ENCODE assay signal across 8 cellular contexts in genomic region chr19:54137114-54137912, GRCh38. TPM values are rescaled to one million over a fixed set of nuclear protein-coding genes. Genes with fewer than 3 reads are reported as not detected.
A peak's percentile ranks its signal among the peaks of the same experiment; 100 is the strongest.
DNase-seq lines count a peak whose midpoint lies in the region; ATAC-seq and TF ChIP-seq lines count a peak whose summit lies in the region.

Gene CNOT3, plus strand, starts transcription at chr19:54137762. Its CDS starts 5,217 bp downstream, at chr19:54142979.

- intact Hi-C loops in left ventricle myocardium inferior (cut with micrococcal nuclease), result no loop called here

- H3K9me3 Mint-ChIP-seq in progenitor cell of endocrine pancreas (ENCODE audit: low read depth), result no peaks in the 10 kb centered on the region

- H3K4me1 Mint-ChIP-seq in progenitor cell of endocrine pancreas (ENCODE audit: low read depth), result peaks cover 18% of the 10 kb centered on the region

- no peaks in the 10 kb centered on the region for H3K27me3 ChIP-seq in left ventricle myocardium inferior (ENCODE audit: low read depth)

- no peaks in the 10 kb centered on the region for H3K27me3 Mint-ChIP-seq in progenitor cell of endocrine pancreas

- ATAC-seq in GM18498 (IDR thresholded peaks at IDR 0.05; ENCODE audit: unreplicated experiment), result peak; percentile 78
- ATAC-seq in HG02938 (IDR thresholded peaks at IDR 0.05; ENCODE audit: unreplicated experiment), result peak; percentile 80

- peak within 1 kb of the TSS; percentile 97 for H3K27ac Mint-ChIP-seq in progenitor cell of endocrine pancreas

- H3K36me3 Mint-ChIP-seq in progenitor cell of endocrine pancreas (ENCODE audit: insufficient read depth), result peaks cover 3% of the 10 kb centered on the region

- H3K27ac ChIP-seq in angular gyrus (ENCODE audit: low read depth, low read length), result peak within 1 kb of the TSS; percentile 95
- H3K27ac ChIP-seq in left ventricle myocardium inferior (replicated peaks), result peak within 1 kb of the TSS; percentile 97

- TF ChIP-seq CTCF in left ventricle myocardium inferior (IDR thresholded peaks at IDR 0.05; ENCODE audit: borderline replicate concordance) (no peak), progenitor cell of endocrine pancreas (IDR thresholded peaks at IDR 0.05; ENCODE audit: unreplicated experiment) (no peak)

- H3K9me3 ChIP-seq in left ventricle myocardium inferior (replicated peaks), result no peaks in the 10 kb centered on the region

- peaks cover 57% of the 10 kb centered on the region for H3K4me1 ChIP-seq in left ventricle myocardium inferior

- peak; percentile 100 for DNase-seq in NCI-H187 (lab: John Stamatoyannopoulos, UW)
- DNase-seq in T-helper 2 cell, result peak; percentile 96 to 100 (median 99)
- peak; percentile 99 for DNase-seq in left ventricle myocardium inferior
- peak; percentile 99 for DNase-seq in progenitor cell of endocrine pancreas (ENCODE audit: low spot score, unreplicated experiment)
- peak; percentile 100 for DNase-seq in ureter (ENCODE audit: low spot score)

- H3K4me3 Mint-ChIP-seq in progenitor cell of endocrine pancreas (ENCODE audit: low read depth), result peak within 1 kb of the TSS; percentile 87

- no peaks in the 10 kb centered on the region for H3K36me3 ChIP-seq in left ventricle myocardium inferior

- H3K4me3 ChIP-seq in left ventricle myocardium inferior, result peak within 1 kb of the TSS; percentile 99

RNA-seq across cellular contexts. Expression of gene CNOT3, which starts in this region (rescaled TPM):
- total RNA-seq in left ventricle myocardium inferior (19.5 TPM), progenitor cell of endocrine pancreas (75.4 and 77.3 TPM in 2 replicates), ureter (54.6 TPM)

Comparison
In these comparisons a context has a peak if more than half of its experiments do, and no peak if none do; other contexts are left out.
1. Peak in every context shown above with its lines: DNase-seq, ATAC-seq, H3K4me3 ChIP-seq and H3K27ac ChIP-seq.